In the genomic region with DNA sequence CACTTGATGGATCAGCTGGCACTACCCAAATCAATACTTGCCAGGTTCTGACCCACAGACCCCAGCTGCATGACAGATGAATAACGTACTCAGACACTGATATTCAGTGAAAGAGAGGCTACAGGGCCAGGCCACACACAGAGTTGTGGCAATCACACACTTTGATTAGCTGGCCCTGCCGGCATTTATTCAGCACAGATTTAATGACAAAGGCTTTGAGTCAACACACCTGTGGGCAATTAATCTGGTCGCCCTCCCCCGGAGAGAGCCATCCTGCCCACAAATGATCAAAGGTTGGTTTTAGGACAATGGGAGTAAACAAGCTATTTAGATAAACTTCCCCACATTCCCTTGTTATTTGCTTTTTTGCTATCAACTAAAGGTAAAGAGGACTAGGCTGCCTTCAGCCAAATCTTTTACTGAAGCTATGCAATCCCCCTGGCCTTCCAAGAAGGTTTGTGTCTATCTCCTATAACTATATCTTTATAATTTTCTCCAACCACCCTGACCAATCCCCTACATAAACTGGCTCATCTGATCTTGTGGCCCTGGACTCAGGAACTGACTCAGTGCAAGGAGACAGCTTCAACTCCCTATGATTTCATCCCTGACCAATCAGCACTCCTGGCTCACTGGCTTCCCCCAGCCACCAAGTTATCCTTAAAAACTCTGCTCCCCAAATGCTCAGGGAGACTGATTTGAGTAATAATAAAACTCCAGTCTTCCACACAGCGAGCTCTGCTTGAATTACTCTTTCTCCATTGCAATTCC, we compare ENCODE assay signal across 20 cellular contexts.
"Had no signal": no experiment of that assay in that cellular context is flagged by ENCODE, and none has a peak within 500 bp of the region (broad histone marks: within the 10 kb centered on the region; RNA-seq: fewer than 3 reads in every experiment).

No MANE protein-coding gene starts in this region.

- H3K27ac Mint-ChIP-seq: immature natural killer cell, memory B cell, mesothelial cell of epicardium, natural killer cell had no signal

- H3K27me3 Mint-ChIP-seq: memory B cell had no signal

- ATAC-seq: foreskin keratinocyte, heart right ventricle, left cardiac atrium, lower lobe of right lung, natural killer cell had no signal

- H3K4me1 Mint-ChIP-seq: immature natural killer cell, memory B cell, mesothelial cell of epicardium, natural killer cell had no signal

- H3K4me3 Mint-ChIP-seq: immature natural killer cell, memory B cell, mesothelial cell of epicardium, natural killer cell, neural crest cell had no signal

- H3K36me3 Mint-ChIP-seq: natural killer cell had no signal

- DNase-seq: colonic mucosa; dermis blood vessel endothelial cell; erythroblast; foreskin keratinocyte; heart right ventricle; immature natural killer cell; kidney; left cardiac atrium; left ventricle myocardium inferior; lower lobe of right lung; natural killer cell; small intestine; stimulated activated CD4-positive, alpha-beta T cell treated with anti-CD3 and anti-CD28 coated beads, Interleukin-12 subunit alpha, Interleukin-12 subunit beta, amount 100 ng/mL, for 4 hours; stimulated activated naive CD4-positive, alpha-beta T cell; stomach; substantia nigra; transverse colon had no signal
